ENCODE assay signal across 1 cellular context in genomic region chr2:136206613-136207012, GRCh38.
TF ChIP-seq lines count a peak whose summit lies in the region.

No MANE protein-coding gene starts in this region.

TF ChIP-seq in GM23338, 12 proteins besides CTCF, POLR2A, EP300 and RAD21 (continued from another document):
- no peak for TF ChIP-seq JUNB (IDR thresholded peaks at IDR 0.05; ENCODE audit: unreplicated experiment)
- no peak for TF ChIP-seq STAT1 (IDR thresholded peaks at IDR 0.05; ENCODE audit: unreplicated experiment)
- no peak for TF ChIP-seq POLR2AphosphoS5 (IDR thresholded peaks at IDR 0.05; ENCODE audit: low read depth)
